1 cellular context compared by ENCODE assay signal in genomic region chr13:33260168-33261098, GRCh38.
TF ChIP-seq lines count a peak whose summit lies in the region.

No MANE protein-coding gene starts in this region.

TF ChIP-seq in HepG2, 621 proteins besides CTCF, POLR2A, EP300 and RAD21 (continued from another document and continues in another):
- TF ChIP-seq FOXK2 (IDR thresholded peaks at IDR 0.05) (peak; percentile 69; the same call in 1 of the 2 replicates), MAFG (CRISPR knock-in tag; IDR thresholded peaks at IDR 0.05) (no peak), ZNF317 (CRISPR knock-in tag; IDR thresholded peaks at IDR 0.05) (peak; percentile 86), RFX5 (IDR thresholded peaks at IDR 0.05; ENCODE audit: low read depth, low read length) (no peak), BCLAF1 (IDR thresholded peaks at IDR 0.05) (no peak), TMF1 (CRISPR knock-in tag; IDR thresholded peaks at IDR 0.05; ENCODE audit: low read depth) (no peak), PAF1 (CRISPR knock-in tag; IDR thresholded peaks at IDR 0.05) (no peak), ATF4 (CRISPR knock-in tag; IDR thresholded peaks at IDR 0.05) (peak in 1 of 2 experiments; percentile 78; a peak in 2 of 4 replicates), ZNF777 (CRISPR knock-in tag; IDR thresholded peaks at IDR 0.05) (no peak), ELF1 (CRISPR knock-in tag; IDR thresholded peaks at IDR 0.05) (peak; percentile 51), PBX3 (CRISPR knock-in tag; IDR thresholded peaks at IDR 0.05; ENCODE audit: borderline replicate concordance) (no peak), ZNF230 (CRISPR knock-in tag; IDR thresholded peaks at IDR 0.05) (no peak), THYN1 (CRISPR knock-in tag; IDR thresholded peaks at IDR 0.05; ENCODE audit: borderline replicate concordance, low read depth) (no peak), HNRNPH1 (optimal IDR thresholded peaks at IDR 0.05; ENCODE audit: low read depth, low read length) (no peak), FUBP1 (CRISPR knock-in tag; IDR thresholded peaks at IDR 0.05; ENCODE audit: borderline replicate concordance) (no peak), CCDC6 (CRISPR knock-in tag; IDR thresholded peaks at IDR 0.05) (no peak), ARHGAP35 (CRISPR knock-in tag; IDR thresholded peaks at IDR 0.05; ENCODE audit: borderline replicate concordance) (no peak), ZNF589 (CRISPR knock-in tag; conservative IDR thresholded peaks at IDR 0.05) (no peak), HNRNPL (IDR thresholded peaks at IDR 0.05; ENCODE audit: low read depth, low read length) (no peak), ZNF44 (CRISPR knock-in tag; IDR thresholded peaks at IDR 0.05) (no peak), ZNF737 (CRISPR knock-in tag; IDR thresholded peaks at IDR 0.05; ENCODE audit: borderline replicate concordance) (no peak), PHF20 (CRISPR knock-in tag; IDR thresholded peaks at IDR 0.05) (no peak), ZNF724P (CRISPR knock-in tag; IDR thresholded peaks at IDR 0.05; ENCODE audit: borderline replicate concordance) (0 out of 2 replicates have a peak, but pooled peaks have one; percentile 48), SRSF1 (optimal IDR thresholded peaks at IDR 0.05; ENCODE audit: low read depth, low read length) (no peak), SALL2 (CRISPR knock-in tag; IDR thresholded peaks at IDR 0.05) (no peak), TCF7L2 (IDR thresholded peaks at IDR 0.05; ENCODE audit: low read depth, low read length) (peak; percentile 95), ZNF12 (CRISPR knock-in tag; IDR thresholded peaks at IDR 0.05) (0 out of 2 replicates have a peak, but pooled peaks have one; percentile 11), ZNF607 (CRISPR knock-in tag; IDR thresholded peaks at IDR 0.05; ENCODE audit: borderline replicate concordance) (no peak), ZNF772 (CRISPR knock-in tag; IDR thresholded peaks at IDR 0.05) (peak; percentile 81; the same call in 1 of the 2 replicates), GLI4 (CRISPR knock-in tag; IDR thresholded peaks at IDR 0.05; ENCODE audit: borderline replicate concordance) (no peak), TSC22D2 (CRISPR knock-in tag; IDR thresholded peaks at IDR 0.05; ENCODE audit: borderline replicate concordance) (no peak), ZNF274 (CRISPR knock-in tag; IDR thresholded peaks at IDR 0.05) (no peak), CBX5 (CRISPR knock-in tag; IDR thresholded peaks at IDR 0.05; ENCODE audit: borderline replicate concordance) (peak; percentile 77; the same call in 1 of the 2 replicates), SP4 (CRISPR knock-in tag; IDR thresholded peaks at IDR 0.05) (no peak), HDAC6 (IDR thresholded peaks at IDR 0.05; ENCODE audit: low read depth, low read length) (no peak)
- TF ChIP-seq, protein P1, sequence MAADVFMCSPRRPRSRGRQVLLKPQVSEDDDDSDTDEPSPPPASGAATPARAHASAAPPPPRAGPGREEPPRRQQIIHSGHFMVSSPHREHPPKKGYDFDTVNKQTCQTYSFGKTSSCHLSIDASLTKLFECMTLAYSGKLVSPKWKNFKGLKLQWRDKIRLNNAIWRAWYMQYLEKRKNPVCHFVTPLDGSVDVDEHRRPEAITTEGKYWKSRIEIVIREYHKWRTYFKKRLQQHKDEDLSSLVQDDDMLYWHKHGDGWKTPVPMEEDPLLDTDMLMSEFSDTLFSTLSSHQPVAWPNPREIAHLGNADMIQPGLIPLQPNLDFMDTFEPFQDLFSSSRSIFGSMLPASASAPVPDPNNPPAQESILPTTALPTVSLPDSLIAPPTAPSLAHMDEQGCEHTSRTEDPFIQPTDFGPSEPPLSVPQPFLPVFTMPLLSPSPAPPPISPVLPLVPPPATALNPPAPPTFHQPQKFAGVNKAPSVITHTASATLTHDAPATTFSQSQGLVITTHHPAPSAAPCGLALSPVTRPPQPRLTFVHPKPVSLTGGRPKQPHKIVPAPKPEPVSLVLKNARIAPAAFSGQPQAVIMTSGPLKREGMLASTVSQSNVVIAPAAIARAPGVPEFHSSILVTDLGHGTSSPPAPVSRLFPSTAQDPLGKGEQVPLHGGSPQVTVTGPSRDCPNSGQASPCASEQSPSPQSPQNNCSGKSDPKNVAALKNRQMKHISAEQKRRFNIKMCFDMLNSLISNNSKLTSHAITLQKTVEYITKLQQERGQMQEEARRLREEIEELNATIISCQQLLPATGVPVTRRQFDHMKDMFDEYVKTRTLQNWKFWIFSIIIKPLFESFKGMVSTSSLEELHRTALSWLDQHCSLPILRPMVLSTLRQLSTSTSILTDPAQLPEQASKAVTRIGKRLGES (CRISPR knock-in tag; IDR thresholded peaks at IDR 0.05; ENCODE audit: borderline replicate concordance): no peak
- TF ChIP-seq, protein P2, sequence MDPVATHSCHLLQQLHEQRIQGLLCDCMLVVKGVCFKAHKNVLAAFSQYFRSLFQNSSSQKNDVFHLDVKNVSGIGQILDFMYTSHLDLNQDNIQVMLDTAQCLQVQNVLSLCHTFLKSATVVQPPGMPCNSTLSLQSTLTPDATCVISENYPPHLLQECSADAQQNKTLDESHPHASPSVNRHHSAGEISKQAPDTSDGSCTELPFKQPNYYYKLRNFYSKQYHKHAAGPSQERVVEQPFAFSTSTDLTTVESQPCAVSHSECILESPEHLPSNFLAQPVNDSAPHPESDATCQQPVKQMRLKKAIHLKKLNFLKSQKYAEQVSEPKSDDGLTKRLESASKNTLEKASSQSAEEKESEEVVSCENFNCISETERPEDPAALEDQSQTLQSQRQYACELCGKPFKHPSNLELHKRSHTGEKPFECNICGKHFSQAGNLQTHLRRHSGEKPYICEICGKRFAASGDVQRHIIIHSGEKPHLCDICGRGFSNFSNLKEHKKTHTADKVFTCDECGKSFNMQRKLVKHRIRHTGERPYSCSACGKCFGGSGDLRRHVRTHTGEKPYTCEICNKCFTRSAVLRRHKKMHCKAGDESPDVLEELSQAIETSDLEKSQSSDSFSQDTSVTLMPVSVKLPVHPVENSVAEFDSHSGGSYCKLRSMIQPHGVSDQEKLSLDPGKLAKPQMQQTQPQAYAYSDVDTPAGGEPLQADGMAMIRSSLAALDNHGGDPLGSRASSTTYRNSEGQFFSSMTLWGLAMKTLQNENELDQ (CRISPR knock-in tag; IDR thresholded peaks at IDR 0.05; ENCODE audit: borderline replicate concordance): no peak
- TF ChIP-seq, protein P3, sequence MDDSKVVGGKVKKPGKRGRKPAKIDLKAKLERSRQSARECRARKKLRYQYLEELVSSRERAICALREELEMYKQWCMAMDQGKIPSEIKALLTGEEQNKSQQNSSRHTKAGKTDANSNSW (CRISPR knock-in tag; IDR thresholded peaks at IDR 0.05; ENCODE audit: borderline replicate concordance): no peak
- TF ChIP-seq, protein P4, sequence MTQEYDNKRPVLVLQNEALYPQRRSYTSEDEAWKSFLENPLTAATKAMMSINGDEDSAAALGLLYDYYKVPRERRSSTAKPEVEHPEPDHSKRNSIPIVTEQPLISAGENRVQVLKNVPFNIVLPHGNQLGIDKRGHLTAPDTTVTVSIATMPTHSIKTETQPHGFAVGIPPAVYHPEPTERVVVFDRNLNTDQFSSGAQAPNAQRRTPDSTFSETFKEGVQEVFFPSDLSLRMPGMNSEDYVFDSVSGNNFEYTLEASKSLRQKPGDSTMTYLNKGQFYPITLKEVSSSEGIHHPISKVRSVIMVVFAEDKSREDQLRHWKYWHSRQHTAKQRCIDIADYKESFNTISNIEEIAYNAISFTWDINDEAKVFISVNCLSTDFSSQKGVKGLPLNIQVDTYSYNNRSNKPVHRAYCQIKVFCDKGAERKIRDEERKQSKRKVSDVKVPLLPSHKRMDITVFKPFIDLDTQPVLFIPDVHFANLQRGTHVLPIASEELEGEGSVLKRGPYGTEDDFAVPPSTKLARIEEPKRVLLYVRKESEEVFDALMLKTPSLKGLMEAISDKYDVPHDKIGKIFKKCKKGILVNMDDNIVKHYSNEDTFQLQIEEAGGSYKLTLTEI (CRISPR knock-in tag; conservative IDR thresholded peaks at IDR 0.05): no peak
- TF ChIP-seq, protein P5, sequence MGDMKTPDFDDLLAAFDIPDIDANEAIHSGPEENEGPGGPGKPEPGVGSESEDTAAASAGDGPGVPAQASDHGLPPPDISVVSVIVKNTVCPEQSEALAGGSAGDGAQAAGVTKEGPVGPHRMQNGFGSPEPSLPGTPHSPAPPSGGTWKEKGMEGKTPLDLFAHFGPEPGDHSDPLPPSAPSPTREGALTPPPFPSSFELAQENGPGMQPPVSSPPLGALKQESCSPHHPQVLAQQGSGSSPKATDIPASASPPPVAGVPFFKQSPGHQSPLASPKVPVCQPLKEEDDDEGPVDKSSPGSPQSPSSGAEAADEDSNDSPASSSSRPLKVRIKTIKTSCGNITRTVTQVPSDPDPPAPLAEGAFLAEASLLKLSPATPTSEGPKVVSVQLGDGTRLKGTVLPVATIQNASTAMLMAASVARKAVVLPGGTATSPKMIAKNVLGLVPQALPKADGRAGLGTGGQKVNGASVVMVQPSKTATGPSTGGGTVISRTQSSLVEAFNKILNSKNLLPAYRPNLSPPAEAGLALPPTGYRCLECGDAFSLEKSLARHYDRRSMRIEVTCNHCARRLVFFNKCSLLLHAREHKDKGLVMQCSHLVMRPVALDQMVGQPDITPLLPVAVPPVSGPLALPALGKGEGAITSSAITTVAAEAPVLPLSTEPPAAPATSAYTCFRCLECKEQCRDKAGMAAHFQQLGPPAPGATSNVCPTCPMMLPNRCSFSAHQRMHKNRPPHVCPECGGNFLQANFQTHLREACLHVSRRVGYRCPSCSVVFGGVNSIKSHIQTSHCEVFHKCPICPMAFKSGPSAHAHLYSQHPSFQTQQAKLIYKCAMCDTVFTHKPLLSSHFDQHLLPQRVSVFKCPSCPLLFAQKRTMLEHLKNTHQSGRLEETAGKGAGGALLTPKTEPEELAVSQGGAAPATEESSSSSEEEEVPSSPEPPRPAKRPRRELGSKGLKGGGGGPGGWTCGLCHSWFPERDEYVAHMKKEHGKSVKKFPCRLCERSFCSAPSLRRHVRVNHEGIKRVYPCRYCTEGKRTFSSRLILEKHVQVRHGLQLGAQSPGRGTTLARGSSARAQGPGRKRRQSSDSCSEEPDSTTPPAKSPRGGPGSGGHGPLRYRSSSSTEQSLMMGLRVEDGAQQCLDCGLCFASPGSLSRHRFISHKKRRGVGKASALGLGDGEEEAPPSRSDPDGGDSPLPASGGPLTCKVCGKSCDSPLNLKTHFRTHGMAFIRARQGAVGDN (CRISPR knock-in tag; IDR thresholded peaks at IDR 0.05): peak; percentile 35; the same call in 1 of the 2 replicates
- TF ChIP-seq, protein P6, sequence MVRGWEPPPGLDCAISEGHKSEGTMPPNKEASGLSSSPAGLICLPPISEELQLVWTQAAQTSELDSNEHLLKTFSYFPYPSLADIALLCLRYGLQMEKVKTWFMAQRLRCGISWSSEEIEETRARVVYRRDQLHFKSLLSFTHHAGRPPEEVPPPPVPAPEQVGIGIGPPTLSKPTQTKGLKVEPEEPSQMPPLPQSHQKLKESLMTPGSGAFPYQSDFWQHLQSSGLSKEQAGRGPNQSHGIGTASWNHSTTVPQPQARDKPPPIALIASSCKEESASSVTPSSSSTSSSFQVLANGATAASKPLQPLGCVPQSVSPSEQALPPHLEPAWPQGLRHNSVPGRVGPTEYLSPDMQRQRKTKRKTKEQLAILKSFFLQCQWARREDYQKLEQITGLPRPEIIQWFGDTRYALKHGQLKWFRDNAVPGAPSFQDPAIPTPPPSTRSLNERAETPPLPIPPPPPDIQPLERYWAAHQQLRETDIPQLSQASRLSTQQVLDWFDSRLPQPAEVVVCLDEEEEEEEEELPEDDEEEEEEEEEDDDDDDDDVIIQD (CRISPR knock-in tag; IDR thresholded peaks at IDR 0.05; ENCODE audit: low read depth): peak; percentile 94
